In the genomic region with DNA sequence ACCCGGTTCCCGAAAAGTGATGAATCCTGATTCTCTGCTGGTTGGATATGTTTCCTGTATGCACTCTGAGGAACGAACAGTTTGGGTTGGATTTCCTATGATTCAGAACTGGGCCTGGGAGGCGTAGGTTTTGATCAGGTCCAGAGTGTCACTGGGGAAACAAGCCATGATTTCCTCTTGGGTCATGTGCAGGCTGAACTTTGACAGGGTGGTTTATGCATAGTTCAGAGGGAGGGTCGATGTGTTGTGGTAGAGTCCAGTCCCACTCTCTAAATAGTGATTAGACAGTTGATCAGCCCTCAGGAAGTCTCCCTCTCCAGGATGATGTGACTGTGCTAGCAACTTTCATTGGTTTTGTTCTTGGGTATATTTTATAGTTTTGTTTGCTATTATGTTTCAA, we compare ENCODE assay signal across 28 cellular contexts.
"Had no signal": no experiment of that assay in that cellular context is flagged by ENCODE, and none has a peak within 500 bp of the region (broad histone marks: within the 10 kb centered on the region; RNA-seq: fewer than 3 reads in every experiment).

No MANE protein-coding gene starts in this region.

- ATAC-seq: activated naive CD4-positive, alpha-beta T cell treated with anti-CD3 and anti-CD28 coated beads, Interleukin-2, amount 50 U/mL, for 72 hours; activated T-cell treated with anti-CD3 and anti-CD28 coated beads, Interleukin-2, amount 50 U/mL, for 72 hours; esophagus mucosa; foreskin keratinocyte; gastrocnemius medialis had no signal

- H3K27me3 Mint-ChIP-seq: activated CD4-positive, alpha-beta memory T cell treated with anti-CD3 and anti-CD28 coated beads, Interleukin-2, amount 10 ng/mL, durations not matched to agents 7 days and 5 days; activated CD4-positive, alpha-beta T cell treated with anti-CD3 and anti-CD28 coated beads, Interleukin-2, amount 10 ng/mL, durations not matched to agents 7 days and 5 days; activated naive CD4-positive, alpha-beta T cell treated with anti-CD3 and anti-CD28 coated beads, Interleukin-2, amount 10 ng/mL, durations not matched to agents 7 days and 5 days; activated naive CD8-positive, alpha-beta T cell treated with anti-CD3 and anti-CD28 coated beads, Interleukin-2, amount 10 ng/mL, durations not matched to agents 7 days and 5 days; activated T-cell treated with anti-CD3 and anti-CD28 coated beads, Interleukin-2, amount 50 U/mL, for 24 hours; brain; central memory CD8-positive, alpha-beta T cell; dendritic cell treated with granulocyte-macrophage colony-stimulating factor and Interleukin-4, amounts not matched to agents 40 ng/mL and 50 ng/mL, for 4 days had no signal

- H3K4me3 Mint-ChIP-seq: activated CD4-positive, alpha-beta memory T cell treated with anti-CD3 and anti-CD28 coated beads, Interleukin-2, amount 10 ng/mL, durations not matched to agents 7 days and 5 days; activated CD4-positive, alpha-beta T cell treated with anti-CD3 and anti-CD28 coated beads, Interleukin-2, amount 10 ng/mL, durations not matched to agents 7 days and 5 days; activated naive CD4-positive, alpha-beta T cell treated with anti-CD3 and anti-CD28 coated beads, Interleukin-2, amount 10 ng/mL, durations not matched to agents 7 days and 5 days; activated naive CD8-positive, alpha-beta T cell treated with anti-CD3 and anti-CD28 coated beads, Interleukin-2, amount 10 ng/mL, durations not matched to agents 7 days and 5 days; activated T-cell treated with anti-CD3 and anti-CD28 coated beads, Interleukin-2, amount 50 U/mL, for 24 hours; activated T-cell treated with anti-CD3 and anti-CD28 coated beads, Interleukin-2, amount 50 U/mL, for 72 hours; brain; central memory CD8-positive, alpha-beta T cell; dendritic cell treated with granulocyte-macrophage colony-stimulating factor and Interleukin-4, amounts not matched to agents 40 ng/mL and 50 ng/mL, for 4 days; endodermal cell had no signal

- H3K9me3 Mint-ChIP-seq: activated naive CD8-positive, alpha-beta T cell treated with anti-CD3 and anti-CD28 coated beads, Interleukin-2, amount 10 ng/mL, durations not matched to agents 7 days and 5 days; activated T-cell treated with anti-CD3 and anti-CD28 coated beads, Interleukin-2, amount 50 U/mL, for 24 hours; activated T-cell treated with anti-CD3 and anti-CD28 coated beads, Interleukin-2, amount 50 U/mL, for 72 hours; central memory CD8-positive, alpha-beta T cell; dendritic cell treated with granulocyte-macrophage colony-stimulating factor and Interleukin-4, amounts not matched to agents 40 ng/mL and 50 ng/mL, for 4 days had no signal

- H3K27me3 ChIP-seq: ascending aorta, breast epithelium, cardiac muscle cell, foreskin keratinocyte, gastrocnemius medialis had no signal

- DNase-seq: activated CD4-positive, alpha-beta memory T cell treated with anti-CD3 and anti-CD28 coated beads, Interleukin-2, amount 10 ng/mL, durations not matched to agents 7 days and 5 days; activated CD4-positive, alpha-beta T cell treated with anti-CD3 and anti-CD28 coated beads for 1 hour; activated CD4-positive, alpha-beta T cell treated with anti-CD3 and anti-CD28 coated beads for 4 hours; activated CD4-positive, alpha-beta T cell treated with anti-CD3 and anti-CD28 coated beads, Interleukin-2, amount 10 ng/mL, durations not matched to agents 7 days and 5 days; activated CD4-positive, alpha-beta T cell treated with anti-CD3 and anti-CD28 coated beads, Interleukin-2, amount 50 U/mL, for 4 hours; activated CD8-positive, alpha-beta memory T cell treated with anti-CD3 and anti-CD28 coated beads, Interleukin-2, amount 50 U/mL, for 48 hours; activated gamma-delta T cell; activated naive CD4-positive, alpha-beta T cell; activated naive CD4-positive, alpha-beta T cell treated with anti-CD3 and anti-CD28 coated beads, Interleukin-2, amount 10 ng/mL, durations not matched to agents 7 days and 5 days; activated naive CD8-positive, alpha-beta T cell treated with anti-CD3 and anti-CD28 coated beads, Interleukin-2, amount 10 ng/mL, durations not matched to agents 7 days and 5 days; activated T-cell treated with anti-CD3 and anti-CD28 coated beads for 4 hours; activated T-cell treated with anti-CD3 and anti-CD28 coated beads, Interleukin-2, amount 50 U/mL, for 24 hours; activated T-cell treated with anti-CD3 and anti-CD28 coated beads, Interleukin-2, amount 50 U/mL, for 72 hours; effector memory CD4-positive, alpha-beta T cell; endodermal cell; foreskin keratinocyte; gastrocnemius medialis; head of caudate nucleus; T-helper 2 cell had no signal

- H3K4me3 ChIP-seq: ascending aorta, breast epithelium, cardiac muscle cell, coronary artery, gastrocnemius medialis had no signal

- H3K4me1 Mint-ChIP-seq: activated CD4-positive, alpha-beta memory T cell treated with anti-CD3 and anti-CD28 coated beads, Interleukin-2, amount 10 ng/mL, durations not matched to agents 7 days and 5 days; activated CD4-positive, alpha-beta T cell treated with anti-CD3 and anti-CD28 coated beads, Interleukin-2, amount 10 ng/mL, durations not matched to agents 7 days and 5 days; activated naive CD4-positive, alpha-beta T cell treated with anti-CD3 and anti-CD28 coated beads, Interleukin-2, amount 10 ng/mL, durations not matched to agents 7 days and 5 days; brain; central memory CD8-positive, alpha-beta T cell had no signal

- H3K27ac ChIP-seq: ascending aorta, breast epithelium, cardiac muscle cell, coronary artery, foreskin keratinocyte, gastrocnemius medialis had no signal

- H3K9me3 ChIP-seq: ascending aorta, breast epithelium, gastrocnemius medialis had no signal

- H3K4me1 ChIP-seq: ascending aorta, breast epithelium, foreskin keratinocyte, gastrocnemius medialis had no signal

- H3K27ac Mint-ChIP-seq: activated CD4-positive, alpha-beta memory T cell treated with anti-CD3 and anti-CD28 coated beads, Interleukin-2, amount 10 ng/mL, durations not matched to agents 7 days and 5 days; activated CD4-positive, alpha-beta T cell treated with anti-CD3 and anti-CD28 coated beads, Interleukin-2, amount 10 ng/mL, durations not matched to agents 7 days and 5 days; activated naive CD4-positive, alpha-beta T cell treated with anti-CD3 and anti-CD28 coated beads, Interleukin-2, amount 10 ng/mL, durations not matched to agents 7 days and 5 days; activated naive CD4-positive, alpha-beta T cell treated with anti-CD3 and anti-CD28 coated beads, Interleukin-2, amount 50 U/mL, for 72 hours; activated naive CD8-positive, alpha-beta T cell treated with anti-CD3 and anti-CD28 coated beads, Interleukin-2, amount 10 ng/mL, durations not matched to agents 7 days and 5 days; activated T-cell treated with anti-CD3 and anti-CD28 coated beads, Interleukin-2, amount 50 U/mL, for 24 hours; activated T-cell treated with anti-CD3 and anti-CD28 coated beads, Interleukin-2, amount 50 U/mL, for 72 hours; brain; dendritic cell treated with granulocyte-macrophage colony-stimulating factor and Interleukin-4, amounts not matched to agents 40 ng/mL and 50 ng/mL, for 4 days; endodermal cell had no signal

- H3K36me3 ChIP-seq: breast epithelium, cardiac muscle cell had no signal
